In genomic region chr4:43564107-43564506, GRCh38 we compare ENCODE assay signal across 25 cellular contexts.
"Had no signal": no experiment of that assay in that cellular context is flagged by ENCODE, and none has a peak within 500 bp of the region (broad histone marks: within the 10 kb centered on the region; RNA-seq: fewer than 3 reads in every experiment).

No MANE protein-coding gene starts in this region.

- H3K4me1 Mint-ChIP-seq: mesothelial cell of epicardium, natural killer cell had no signal

- H3K27me3 ChIP-seq: adrenal gland, ascending aorta, brain microvascular endothelial cell, right atrium auricular region, spleen, tibial artery had no signal

- H3K9me3 Mint-ChIP-seq: dendritic cell treated with granulocyte-macrophage colony-stimulating factor and Interleukin-4, amounts not matched to agents 40 ng/mL and 50 ng/mL, for 4 days had no signal

- H3K36me3 ChIP-seq: adrenal gland, ascending aorta, brain microvascular endothelial cell, lower lobe of right lung, right atrium auricular region, spleen, tibial artery had no signal

- H3K4me3 Mint-ChIP-seq: activated naive CD8-positive, alpha-beta T cell; activated T-cell treated with anti-CD3 and anti-CD28 coated beads, Interleukin-2, amount 50 U/mL, for 4 hours; dendritic cell treated with granulocyte-macrophage colony-stimulating factor and Interleukin-4, amounts not matched to agents 40 ng/mL and 50 ng/mL, for 4 days; mesothelial cell of epicardium; natural killer cell had no signal

- H3K9me3 ChIP-seq: adrenal gland, ascending aorta, lower lobe of right lung, right atrium auricular region, tibial artery had no signal

- H3K4me1 ChIP-seq: adrenal gland, ascending aorta, lower lobe of right lung, right atrium auricular region, spleen, tibial artery had no signal

- H3K27ac Mint-ChIP-seq: activated naive CD8-positive, alpha-beta T cell; activated T-helper 2 cell treated with anti-CD3 and anti-CD28 coated beads, Interferon-gamma antibody, Interleukin-2, Interleukin-4, amounts not matched to agents 10 μg/mL and 5 μg/mL and 100 μg/mL, durations not matched to agents 14 hours and 24 hours and 36 hours; dendritic cell treated with granulocyte-macrophage colony-stimulating factor and Interleukin-4, amounts not matched to agents 40 ng/mL and 50 ng/mL, for 4 days; mesothelial cell of epicardium; natural killer cell; progenitor cell of endocrine pancreas had no signal

- H3K4me3 ChIP-seq: adrenal gland, ascending aorta, lower lobe of right lung, right atrium auricular region, spleen, tibial artery had no signal

- ATAC-seq: activated T-cell treated with anti-CD3 and anti-CD28 coated beads, Interleukin-2, amount 50 U/mL, for 4 hours; left lobe of liver; lower lobe of right lung; natural killer cell; stimulated activated naive CD8-positive, alpha-beta T cell treated with anti-CD3 and anti-CD28 coated beads, Interleukin-15, Interleukin-2, amounts not matched to agents 100 U/mL and 50 U/mL, for 24 hours had no signal

- H3K27ac ChIP-seq: adrenal gland, ascending aorta, brain microvascular endothelial cell, lower lobe of right lung, right atrium auricular region, spleen, tibial artery had no signal

- H3K36me3 Mint-ChIP-seq: activated naive CD8-positive, alpha-beta T cell; mesothelial cell of epicardium; natural killer cell had no signal

- H3K27me3 Mint-ChIP-seq: activated naive CD8-positive, alpha-beta T cell; dendritic cell treated with granulocyte-macrophage colony-stimulating factor and Interleukin-4, amounts not matched to agents 40 ng/mL and 50 ng/mL, for 4 days; progenitor cell of endocrine pancreas had no signal

- DNase-seq: activated CD4-positive, alpha-beta T cell treated with anti-CD3 and anti-CD28 coated beads for 4 hours; activated CD4-positive, alpha-beta T cell treated with anti-CD3 and anti-CD28 coated beads, Interleukin-2, amount 50 U/mL, for 48 hours; activated CD4-positive, CD25-positive, alpha-beta regulatory T cell; activated CD8-positive, alpha-beta memory T cell treated with anti-CD3 and anti-CD28 coated beads, Interleukin-2, amount 50 U/mL, for 48 hours; activated naive CD4-positive, alpha-beta T cell; activated T-cell treated with anti-CD3 and anti-CD28 coated beads, Interleukin-2, amount 50 U/mL, for 4 hours; adrenal gland; brain microvascular endothelial cell; caudate nucleus; effector CD4-positive, alpha-beta T cell; lower lobe of right lung; natural killer cell; spleen; stimulated activated CD4-positive, alpha-beta T cell treated with anti-CD3 and anti-CD28 coated beads, Interleukin-4, amount 100 ng/mL, for 1 hour; stimulated activated naive CD8-positive, alpha-beta T cell treated with anti-CD3 and anti-CD28 coated beads, Interleukin-15, Interleukin-2, amounts not matched to agents 100 U/mL and 50 U/mL, for 24 hours; substantia nigra; tibial artery had no signal
